ENCODE assay signal across 9 cellular contexts in the genomic region with DNA sequence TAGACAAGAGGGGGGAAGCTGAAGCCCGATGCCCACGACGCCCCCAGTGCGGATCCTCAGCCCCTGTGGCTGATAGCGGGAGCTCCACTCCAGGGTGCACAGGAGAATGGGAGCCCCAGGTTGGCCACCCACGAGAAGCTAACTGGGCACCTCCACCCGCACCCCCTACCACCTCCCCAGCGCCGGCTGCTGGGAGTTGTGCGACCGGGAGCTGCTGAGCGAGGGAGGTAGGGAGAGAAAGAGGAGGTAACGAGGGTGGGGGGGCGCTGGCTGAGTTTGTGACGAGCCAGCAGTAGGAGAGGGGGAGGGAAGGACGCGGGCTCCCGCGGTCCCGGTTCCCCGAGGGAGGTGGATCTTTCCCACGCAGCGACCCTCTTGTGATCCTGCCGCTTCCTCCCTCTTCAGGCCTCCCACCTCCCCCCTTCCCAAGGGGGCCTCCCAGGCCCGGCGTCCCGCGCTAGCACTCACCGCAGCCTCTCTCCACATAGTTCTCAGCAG. TPM values are rescaled to one million over a fixed set of nuclear protein-coding genes. Genes with fewer than 3 reads are reported as not detected.
DNase-seq lines count a peak whose midpoint lies in the region; ATAC-seq, FAIRE-seq and TF ChIP-seq lines count a peak whose summit lies in the region.
"Had no signal": no experiment of that assay in that cellular context is flagged by ENCODE, and none has a peak within 500 bp of the region (broad histone marks: within the 10 kb centered on the region; RNA-seq: fewer than 3 reads in every experiment).

Gene GRIN2A (minus strand): TSS at position 243 of the 498 bp plus-strand sequence. CDS start 2,017 bp downstream, outside the sequence.

- 0 to 1% (median 1%) methylated on average over 28 to 29 of the region's 29 CpGs for WGBS in heart left ventricle, 4 donors
- 1 to 2% methylated on average over 9 to 29 of the region's 29 CpGs for WGBS in aorta, 2 donors

- no peaks in the 10 kb centered on the region for H3K36me3 ChIP-seq in heart left ventricle
- no peaks in the 10 kb centered on the region for H3K36me3 ChIP-seq in aorta (ENCODE audit: control insufficient read depth in 1 of 2, insufficient read depth in 2 of 2, low read length in 1 of 2)

- no peaks in the 10 kb centered on the region for H3K9me3 ChIP-seq in heart left ventricle
- H3K9me3 ChIP-seq in aorta (ENCODE audit: control insufficient read depth, low read length) = no peaks in the 10 kb centered on the region

- peak within 1 kb of the TSS; percentile 13 to 22 for H3K4me3 Mint-ChIP-seq in effector memory CD8-positive, alpha-beta T cell
- peak within 1 kb of the TSS; percentile 70 to 94 (median 86) for H3K4me3 Mint-ChIP-seq in naive B cell
- H3K4me3 Mint-ChIP-seq in activated CD4-positive, alpha-beta T cell treated with anti-CD3 and anti-CD28 coated beads for 36 hours = no peak within 1 kb of the TSS

- H3K27me3 ChIP-seq in heart left ventricle (peaks cover 24 to 81% (median 53%) of the 10 kb centered on the region in 9 donors), aorta (ENCODE audit: control insufficient read depth in 1 of 2, insufficient read depth in 2 of 2, low read length in 1 of 2) (no peaks in the 10 kb centered on the region)

- peak within 1 kb of the TSS in 11 of 12 donors; percentile 17 to 47 (median 31) for H3K4me3 ChIP-seq in heart left ventricle
- H3K4me3 ChIP-seq in aorta (ENCODE audit: low read length in 2 of 2) = peak within 1 kb of the TSS; percentile 4 to 23

- TF ChIP-seq CTCF in heart left ventricle (IDR thresholded peaks at IDR 0.05) (no peak), D721Med (IDR thresholded peaks at IDR 0.05; ENCODE audit: insufficient read depth, missing control alignments) (no peak)

- DNase-seq in heart left ventricle (no peak), cardiac septum (ENCODE audit: low spot score) (no peak), naive B cell (no peak), aorta (peak in 1 of 2 donors; percentile 81), D721Med (ENCODE audit: insufficient read length, low spot score) (no peak)
- DNase-seq in effector memory CD8-positive, alpha-beta T cell = no peak
- no peak for DNase-seq in activated CD4-positive, alpha-beta T cell treated with anti-CD3 and anti-CD28 coated beads for 36 hours

- FAIRE-seq in D721Med (lab: Jason Lieb, UNC) = no peak
- FAIRE-seq: islet of Langerhans had no signal

- POLR2A ChIA-PET in activated CD4-positive, alpha-beta T cell treated with anti-CD3 and anti-CD28 coated beads for 36 hours (lab: Charles Lee) = no interaction called here

- H3K36me3 Mint-ChIP-seq in effector memory CD8-positive, alpha-beta T cell (ENCODE audit: insufficient read depth) = no peaks in the 10 kb centered on the region
- no peaks in the 10 kb centered on the region for H3K36me3 Mint-ChIP-seq in naive B cell
- H3K36me3 Mint-ChIP-seq in activated CD4-positive, alpha-beta T cell treated with anti-CD3 and anti-CD28 coated beads for 36 hours (ENCODE audit: low read depth) = no peaks in the 10 kb centered on the region

- no peaks in the 10 kb centered on the region for H3K9me3 Mint-ChIP-seq in effector memory CD8-positive, alpha-beta T cell
- H3K9me3 Mint-ChIP-seq in naive B cell = peaks cover 0 to 9% (median 2%) of the 10 kb centered on the region in 7 donors
- H3K9me3 Mint-ChIP-seq in activated CD4-positive, alpha-beta T cell treated with anti-CD3 and anti-CD28 coated beads for 36 hours (ENCODE audit: low read depth) = no peaks in the 10 kb centered on the region

- H3K27me3 Mint-ChIP-seq in effector memory CD8-positive, alpha-beta T cell = peaks cover 46 to 68% of the 10 kb centered on the region in 2 donors
- H3K27me3 Mint-ChIP-seq in naive B cell = peaks cover 39 to 97% (median 61%) of the 10 kb centered on the region in 3 donors
- peaks cover 51% of the 10 kb centered on the region for H3K27me3 Mint-ChIP-seq in activated CD4-positive, alpha-beta T cell treated with anti-CD3 and anti-CD28 coated beads for 36 hours

- TF ChIP-seq POLR2A in heart left ventricle (IDR thresholded peaks at IDR 0.05) = no peak

- peaks cover 8% of the 10 kb centered on the region in 2 donors for H3K4me1 Mint-ChIP-seq in effector memory CD8-positive, alpha-beta T cell (ENCODE audit: low read depth in 2 of 2)
- H3K4me1 Mint-ChIP-seq in naive B cell = peaks cover 17 to 25% (median 21%) of the 10 kb centered on the region in 3 donors
- peaks cover 11% of the 10 kb centered on the region for H3K4me1 Mint-ChIP-seq in activated CD4-positive, alpha-beta T cell treated with anti-CD3 and anti-CD28 coated beads for 36 hours

- H3K27ac ChIP-seq in heart left ventricle (no peak within 1 kb of the TSS), aorta (ENCODE audit: low read depth in 1 of 2, low read length in 2 of 2) (no peak within 1 kb of the TSS)

- ATAC-seq in heart left ventricle (peak in 1 of 4 donors; percentile 4), naive B cell (ENCODE audit: low read depth in 2 of 2) (no peak), aorta (ENCODE audit: low FRiP score) (peak; percentile 17), HG03280 (IDR thresholded peaks at IDR 0.05; ENCODE audit: unreplicated experiment) (no peak)
- ATAC-seq in effector memory CD8-positive, alpha-beta T cell (replicated peaks) = no peak
- no peak for ATAC-seq in activated CD4-positive, alpha-beta T cell treated with anti-CD3 and anti-CD28 coated beads for 36 hours

- no peak within 1 kb of the TSS for H3K27ac Mint-ChIP-seq in effector memory CD8-positive, alpha-beta T cell
- peak within 1 kb of the TSS in 5 of 6 donors; percentile 5 to 89 (median 62) for H3K27ac Mint-ChIP-seq in naive B cell
- H3K27ac Mint-ChIP-seq in activated CD4-positive, alpha-beta T cell treated with anti-CD3 and anti-CD28 coated beads for 36 hours = no peak within 1 kb of the TSS

- peaks cover 0 to 28% (median 16%) of the 10 kb centered on the region in 12 donors for H3K4me1 ChIP-seq in heart left ventricle
- no peaks in the 10 kb centered on the region for H3K4me1 ChIP-seq in aorta (ENCODE audit: control insufficient read depth in 1 of 2, insufficient read depth in 2 of 2, low read length in 2 of 2)

- CTCF ChIA-PET in activated CD4-positive, alpha-beta T cell treated with anti-CD3 and anti-CD28 coated beads for 36 hours (lab: Charles Lee) = interaction anchor here (0.6 to 1.0 kb wide), 2 partner anchors 265 to 613 kb away, joined by 3 to 4 read pairs; no protein-coding TSS in a partner anchor

- intact Hi-C loops in heart left ventricle (cut with DNase I) = loop anchor here in 9 of 10 donors (2.0 to 10.0 kb wide), 12 partner anchors 150 to 1617 kb away; no protein-coding TSS in a partner anchor
- intact Hi-C loops in cardiac septum (cut with DNase I) = loop anchor here (5.0 to 10.0 kb wide), 3 partner anchors 147 to 885 kb away; no protein-coding TSS in a partner anchor
- intact Hi-C loops in aorta (cut with DNase I) = loop anchor here (5.0 to 10.0 kb wide), 4 partner anchors 535 to 1027 kb away; no protein-coding TSS in a partner anchor
- intact Hi-C loops in activated CD4-positive, alpha-beta T cell treated with anti-CD3 and anti-CD28 coated beads for 36 hours (cut with DNase I, micrococcal nuclease) = loop anchor here in 1 of 2 experiments (5.0 to 10.0 kb wide), 3 partner anchors 737 to 1047 kb away; no protein-coding TSS in a partner anchor

RNA-seq across cellular contexts. Expression of gene GRIN2A, which starts in this region (rescaled TPM):
- total RNA-seq in heart left ventricle (1 to 10 TPM in 8 of 9 donors, under 1 TPM in 1; 0.56 to 4.6 (median 2.8) TPM), cardiac septum (1.1 TPM), aorta (1 to 10 TPM; 2.0 to 3.3 TPM)
- polyA plus RNA-seq in heart left ventricle (under 1 TPM; 0.01 to 0.69 TPM), naive B cell (ENCODE audit: low read depth in 6 of 6) (under 1 TPM in 3 of 6 donors, not detected in 3; 0.04 to 0.53 (median 0.17) TPM), aorta (under 1 TPM; 0.13 TPM)
- total RNA-seq in activated CD4-positive, alpha-beta T cell treated with anti-CD3 and anti-CD28 coated beads for 36 hours = not detected

Comparison
In these comparisons a context has a peak if more than half of its experiments do, and no peak if none do; other contexts are left out.
1. H3K27ac Mint-ChIP-seq: peak in naive B cell (5 of 6); none in effector memory CD8-positive, alpha-beta T cell (0 of 2) and activated CD4-positive, alpha-beta T cell treated with anti-CD3 and anti-CD28 coated beads for 36 hours (single experiment).